19 cellular contexts compared by ENCODE assay signal in the genomic region with DNA sequence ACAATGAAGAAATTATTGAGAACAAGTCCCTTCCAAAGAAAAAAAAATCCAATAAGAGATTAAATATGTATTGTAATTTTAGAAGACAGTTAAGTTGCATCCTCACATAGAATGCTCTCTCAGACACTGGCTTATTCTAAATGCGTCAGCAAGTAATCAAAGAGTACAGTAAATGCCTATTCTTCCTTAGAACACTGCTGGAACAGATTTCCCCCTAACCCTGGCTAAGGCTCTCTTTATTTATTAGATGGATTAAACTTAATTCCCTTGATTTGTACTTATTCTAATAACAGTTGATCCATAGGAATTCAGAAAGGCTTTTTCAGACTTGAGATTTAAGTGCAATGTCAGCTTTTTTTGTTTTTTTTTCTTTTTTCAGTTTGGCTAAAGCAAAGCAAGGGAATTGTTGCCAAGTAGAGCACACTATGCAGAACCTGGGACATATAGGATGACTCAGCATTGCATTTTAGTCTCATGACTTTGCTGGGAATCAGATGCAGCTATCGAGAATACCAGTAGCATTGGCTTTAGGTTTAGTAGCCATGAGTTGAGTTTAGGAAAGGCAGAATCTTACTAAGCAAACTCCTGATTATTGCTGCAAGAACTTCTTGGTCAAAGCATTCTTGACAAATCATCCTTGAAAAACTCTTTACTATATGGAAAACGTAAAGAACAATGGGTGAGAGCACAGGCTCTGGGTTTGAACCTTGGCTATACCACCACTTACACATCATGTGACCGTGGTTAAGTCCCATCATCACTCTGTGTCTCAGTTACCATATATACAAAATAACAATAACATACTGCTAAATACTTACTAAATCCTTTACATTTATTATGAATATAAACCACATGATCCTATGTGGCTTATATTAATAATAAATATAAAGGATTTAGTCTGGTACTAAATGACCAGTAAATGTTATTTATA. TPM values are rescaled to one million over a fixed set of nuclear protein-coding genes. Genes with fewer than 3 reads are reported as not detected.
DNase-seq lines count a peak whose midpoint lies in the region; FAIRE-seq and TF ChIP-seq lines count a peak whose summit lies in the region.
"Had no signal": no experiment of that assay in that cellular context is flagged by ENCODE, and none has a peak within 500 bp of the region (broad histone marks: within the 10 kb centered on the region; RNA-seq: fewer than 3 reads in every experiment).

No MANE protein-coding gene starts in this region.

- CTCF ChIA-PET in AG04449 (lab: Yijun Ruan, JAX): no interaction called here

- no peaks in the 10 kb centered on the region for H3K27me3 Mint-ChIP-seq in activated T-helper 1 cell treated with anti-CD3 and anti-CD28 coated beads, Interleukin-12 subunit alpha, Interleukin-12 subunit beta, Interleukin-2, Interleukin-4 antibody, amounts not matched to agents 30 ng/mL and 10 ng/mL and 1 ng/mL, durations not matched to agents 14 hours and 24 hours and 36 hours (ENCODE audit: insufficient read depth)
- H3K27me3 Mint-ChIP-seq: activated T-cell treated with anti-CD3 and anti-CD28 coated beads, Interleukin-2, amount 50 U/mL, for 24 hours; B cell; memory B cell had no signal

- H3K4me3 ChIP-seq in AG04449 (ENCODE audit: low read depth, low read length) (no peak overlapping the region), foreskin fibroblast (ENCODE audit: low read depth in 1 of 2, low read length in 2 of 2) (no peak overlapping the region)
- H3K4me3 ChIP-seq: body of pancreas, esophagus muscularis mucosa had no signal

- POLR2A ChIA-PET in AG04449 (lab: Yijun Ruan, JAX): no interaction called here

- no peak overlapping the region for H3K27ac Mint-ChIP-seq in activated T-helper 1 cell treated with anti-CD3 and anti-CD28 coated beads, Interleukin-12 subunit alpha, Interleukin-12 subunit beta, Interleukin-2, Interleukin-4 antibody, amounts not matched to agents 30 ng/mL and 10 ng/mL and 1 ng/mL, durations not matched to agents 14 hours and 24 hours and 36 hours
- H3K27ac Mint-ChIP-seq: activated T-cell treated with anti-CD3 and anti-CD28 coated beads, Interleukin-2, amount 50 U/mL, for 24 hours; B cell; memory B cell had no signal

- H3K36me3 Mint-ChIP-seq in activated T-helper 1 cell treated with anti-CD3 and anti-CD28 coated beads, Interleukin-12 subunit alpha, Interleukin-12 subunit beta, Interleukin-2, Interleukin-4 antibody, amounts not matched to agents 30 ng/mL and 10 ng/mL and 1 ng/mL, durations not matched to agents 14 hours and 24 hours and 36 hours (ENCODE audit: low read depth): peaks cover 6% of the 10 kb centered on the region

- peaks cover 3% of the 10 kb centered on the region for H3K9me3 Mint-ChIP-seq in activated T-helper 1 cell treated with anti-CD3 and anti-CD28 coated beads, Interleukin-12 subunit alpha, Interleukin-12 subunit beta, Interleukin-2, Interleukin-4 antibody, amounts not matched to agents 30 ng/mL and 10 ng/mL and 1 ng/mL, durations not matched to agents 14 hours and 24 hours and 36 hours

- FAIRE-seq in HTR-8/SVneo (lab: Jason Lieb, UNC): peak; percentile 80
- FAIRE-seq: G401.6 had no signal

- no peaks in the 10 kb centered on the region for H3K4me1 Mint-ChIP-seq in activated T-helper 1 cell treated with anti-CD3 and anti-CD28 coated beads, Interleukin-12 subunit alpha, Interleukin-12 subunit beta, Interleukin-2, Interleukin-4 antibody, amounts not matched to agents 30 ng/mL and 10 ng/mL and 1 ng/mL, durations not matched to agents 14 hours and 24 hours and 36 hours (ENCODE audit: low read depth)
- H3K4me1 Mint-ChIP-seq: B cell, memory B cell had no signal

- DNase-seq in AG04449 (ENCODE audit: low read depth, low spot score) (peak; percentile 77), HTR-8/SVneo (ENCODE audit: insufficient read length, low spot score) (peak; percentile 43), amniotic stem cell (lab: John Stamatoyannopoulos, UW) (peak; percentile 37), foreskin fibroblast (peak; percentile 62 to 78), posterior cingulate gyrus (no peak), NCI-H345 treated with DMSO at 0.1 percent for 48 hours (lab: John Stamatoyannopoulos, UW; ENCODE audit: unreplicated experiment) (no peak)
- no peak for DNase-seq in activated T-helper 1 cell treated with anti-CD3 and anti-CD28 coated beads, Interleukin-12 subunit alpha, Interleukin-12 subunit beta, Interleukin-2, Interleukin-4 antibody, amounts not matched to agents 30 ng/mL and 10 ng/mL and 1 ng/mL, durations not matched to agents 14 hours and 24 hours and 36 hours (ENCODE audit: low spot score)
- no peak for DNase-seq in stimulated activated naive CD4-positive, alpha-beta T cell treated with Interleukin-2 at 50 U/mL for 16 hours (lab: John Stamatoyannopoulos, UW)
- DNase-seq: activated T-cell treated with anti-CD3 and anti-CD28 coated beads, Interleukin-2, amount 50 U/mL, for 24 hours; body of pancreas; Karpas-422; NCI-H2227 treated with DMSO at 0.1 percent for 48 hours; SIG-M5 had no signal

- no peak overlapping the region for H3K4me3 Mint-ChIP-seq in activated T-helper 1 cell treated with anti-CD3 and anti-CD28 coated beads, Interleukin-12 subunit alpha, Interleukin-12 subunit beta, Interleukin-2, Interleukin-4 antibody, amounts not matched to agents 30 ng/mL and 10 ng/mL and 1 ng/mL, durations not matched to agents 14 hours and 24 hours and 36 hours
- H3K4me3 Mint-ChIP-seq: activated T-cell treated with anti-CD3 and anti-CD28 coated beads, Interleukin-2, amount 50 U/mL, for 24 hours; B cell; memory B cell had no signal

- intact Hi-C loops in posterior cingulate gyrus (cut with DNase I): no loop called here
- intact Hi-C loops in activated T-helper 1 cell treated with anti-CD3 and anti-CD28 coated beads, Interleukin-12 subunit alpha, Interleukin-12 subunit beta, Interleukin-2, Interleukin-4 antibody, amounts not matched to agents 30 ng/mL and 10 ng/mL and 1 ng/mL, durations not matched to agents 14 hours and 24 hours and 36 hours (cut with micrococcal nuclease): no loop called here

- no peak for TF ChIP-seq CTCF in AG04449 (IDR thresholded peaks at IDR 0.05; ENCODE audit: insufficient read depth, low read length, missing control alignments)
- TF ChIP-seq CTCF in foreskin fibroblast (IDR thresholded peaks at IDR 0.05; ENCODE audit: low read depth, low read length): no peak

RNA-seq across cellular contexts. Expression of gene MED21, which starts 26.7 kb away (rescaled TPM):
- 28.9 and 34.1 TPM in 2 replicates for total RNA-seq in activated T-helper 1 cell treated with anti-CD3 and anti-CD28 coated beads, Interleukin-12 subunit alpha, Interleukin-12 subunit beta, Interleukin-2, Interleukin-4 antibody, amounts not matched to agents 30 ng/mL and 10 ng/mL and 1 ng/mL, durations not matched to agents 14 hours and 24 hours and 36 hours

RNA-seq across cellular contexts. Expression of gene C12orf71, which starts 33.3 kb away (rescaled TPM):
- not detected in 2 replicates for total RNA-seq in activated T-helper 1 cell treated with anti-CD3 and anti-CD28 coated beads, Interleukin-12 subunit alpha, Interleukin-12 subunit beta, Interleukin-2, Interleukin-4 antibody, amounts not matched to agents 30 ng/mL and 10 ng/mL and 1 ng/mL, durations not matched to agents 14 hours and 24 hours and 36 hours
- total RNA-seq: B cell, body of pancreas, esophagus muscularis mucosa, posterior vena cava, temporal lobe had no signal

RNA-seq across cellular contexts. Expression of gene TM7SF3, which starts 34.9 kb away (rescaled TPM):
- total RNA-seq in activated T-helper 1 cell treated with anti-CD3 and anti-CD28 coated beads, Interleukin-12 subunit alpha, Interleukin-12 subunit beta, Interleukin-2, Interleukin-4 antibody, amounts not matched to agents 30 ng/mL and 10 ng/mL and 1 ng/mL, durations not matched to agents 14 hours and 24 hours and 36 hours: 43.5 and 47.0 TPM in 2 replicates

Comparison
In these comparisons a context has a peak if more than half of its experiments do, and no peak if none do; other contexts are left out.
1. DNase-seq: peak in AG04449 (single experiment), HTR-8/SVneo (single experiment), amniotic stem cell (single experiment) and foreskin fibroblast (2 of 2); none in posterior cingulate gyrus (0 of 10), activated T-helper 1 cell treated with anti-CD3 and anti-CD28 coated beads, Interleukin-12 subunit alpha, Interleukin-12 subunit beta, Interleukin-2, Interleukin-4 antibody, amounts not matched to agents 30 ng/mL and 10 ng/mL and 1 ng/mL, durations not matched to agents 14 hours and 24 hours and 36 hours (single experiment), stimulated activated naive CD4-positive, alpha-beta T cell treated with Interleukin-2 at 50 U/mL for 16 hours (single experiment) and NCI-H345 treated with DMSO at 0.1 percent for 48 hours (single experiment).